27 cellular contexts compared by ENCODE assay signal in the genomic region with DNA sequence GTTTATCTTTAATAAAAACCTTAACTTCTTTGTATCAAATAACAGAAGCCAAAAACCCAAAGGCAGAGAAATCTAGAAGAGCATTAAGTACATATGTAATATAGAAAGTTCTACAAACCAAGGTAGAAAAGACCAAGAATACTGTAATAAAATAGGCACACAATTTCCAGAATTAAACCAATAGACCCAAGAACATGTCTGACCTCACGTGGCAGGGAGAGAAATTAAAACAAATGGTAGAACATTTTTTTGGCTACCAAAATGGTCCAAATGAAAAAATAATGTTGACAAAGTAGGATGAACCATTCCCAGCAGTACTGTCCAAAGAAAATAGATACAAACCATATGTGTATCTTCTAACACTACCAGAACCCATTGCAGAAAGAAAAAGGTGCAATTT.
DNase-seq lines count a peak whose midpoint lies in the region; ATAC-seq, FAIRE-seq and TF ChIP-seq lines count a peak whose summit lies in the region.
"Had no signal": no experiment of that assay in that cellular context is flagged by ENCODE, and none has a peak within 500 bp of the region (broad histone marks: within the 10 kb centered on the region; RNA-seq: fewer than 3 reads in every experiment).

No MANE protein-coding gene starts in this region.

- no peaks in the 10 kb centered on the region for H3K27me3 Mint-ChIP-seq in Calu3 (ENCODE audit: unreplicated experiment)

- H3K9me3 Mint-ChIP-seq in Calu3 (ENCODE audit: low read depth, unreplicated experiment) = no peaks in the 10 kb centered on the region
- H3K9me3 Mint-ChIP-seq: GM23338, IgD-negative memory B cell had no signal

- CTCF ChIA-PET in GM12878 (lab: Yijun Ruan, JAX) (interaction anchor here (0.6 to 2.0 kb wide), 4 partner anchors 24 to 85 kb away, joined by 3 to 7 read pairs (median 4); no protein-coding TSS in a partner anchor), Calu3 (lab: Charles Lee) (interaction anchor here (0.7 kb wide), 1 partner anchor 28 kb away, joined by 4 read pairs; no protein-coding TSS in a partner anchor)

- BruUV-seq in GM12878 (replicated peaks; lab: Mats Ljungman, UMichigan) (no TSS peak), Calu3 (replicated peaks; lab: Mats Ljungman, UMichigan) (no TSS peak)

- peaks cover 6% of the 10 kb centered on the region for H3K4me1 ChIP-seq in GM12878 (ENCODE audit: control insufficient read depth, insufficient read depth, low read length)
- H3K4me1 ChIP-seq: BE2C, HAP-1, SJSA1 had no signal

- in situ Hi-C loops in GM13977 (cut with MboI; ENCODE audit: low pct_unique_long_range_greater_than_20kb, low sequenced_read_pairs, unreplicated experiment) = no loop called here
- in situ Hi-C loops in GM12878 (cut with MboI) = no loop called here

- SMC1A ChIA-PET in GM12878 (lab: Charles Lee; ENCODE audit: uncharacterized antibody, unreplicated experiment) = interaction anchor here (0.7 to 1.0 kb wide), 3 partner anchors 79 to 202 kb away, joined by 3 read pairs; no protein-coding TSS in a partner anchor

- 0 out of 2 replicates have a peak, but pooled peaks have one; percentile 29 for TF ChIP-seq RAD21 in GM12878 (IDR thresholded peaks at IDR 0.05; ENCODE audit: insufficient read depth, low read depth, low read length)

- no peak overlapping the region for H3K4me2 ChIP-seq in GM12878 (ENCODE audit: control insufficient read depth, insufficient read depth)
- H3K4me2 ChIP-seq: GM23338, KMS-11 had no signal

- POLR2A ChIA-PET in GM12878 (lab: Charles Lee) = no interaction called here

- no peak overlapping the region for H3K4me3 Mint-ChIP-seq in Calu3 (ENCODE audit: low read depth, unreplicated experiment)
- H3K4me3 Mint-ChIP-seq: GM23338, IgD-negative memory B cell had no signal

- TF ChIP-seq POLR2A in GM12878 (IDR thresholded peaks at IDR 0.05; ENCODE audit: low read depth, low read length) = no peak

- TF ChIP-seq EP300 in GM12878 (IDR thresholded peaks at IDR 0.05; ENCODE audit: borderline replicate concordance in 1 of 2, control insufficient read depth in 1 of 2, low read depth in 2 of 2, low read length in 2 of 2) = no peak

- no peak overlapping the region for H2AFZ ChIP-seq in GM12878 (ENCODE audit: control insufficient read depth, low read depth, low read length)
- H2AFZ ChIP-seq: GM23338 had no signal

- WGBS in GM12878 (ENCODE audit: insufficient coverage, insufficient replicate concordance, low lambda C conversion rate, missing lambda C conversion rate) = 41% methylated on average over 1 of the region's 1 CpG

- no peak overlapping the region for H3K4me3 ChIP-seq in GM12878
- H3K4me3 ChIP-seq: GM23338, HAP-1, SJSA1 had no signal

- no peak overlapping the region for H3K27ac ChIP-seq in C4-2B
- no peak overlapping the region for H3K27ac ChIP-seq in GM12878 (ENCODE audit: control insufficient read depth, insufficient read depth)
- H3K27ac ChIP-seq: KMS-11, SJSA1 had no signal

- no peaks in the 10 kb centered on the region; the same call in 2 of the 3 replicates for H3K9me3 ChIP-seq in GM12878 (replicated peaks; ENCODE audit: control insufficient read depth, insufficient read depth, low read length)
- H3K9me3 ChIP-seq: BE2C, HAP-1, SJSA1 had no signal

- RAD21 ChIA-PET in GM12878 (lab: Charles Lee; ENCODE audit: unreplicated experiment) = interaction anchor here (0.8 to 1.7 kb wide), 3 partner anchors 24 to 84 kb away, joined by 3 to 4 read pairs (median 3); no protein-coding TSS in a partner anchor

- intact Hi-C loops in GM12878 (cut with micrococcal nuclease; ENCODE audit: unreplicated experiment) (no loop called here), Calu3 (cut with micrococcal nuclease; ENCODE audit: unreplicated experiment) (no loop called here)

- no peak overlapping the region for H3K27ac Mint-ChIP-seq in Calu3 (ENCODE audit: unreplicated experiment)
- H3K27ac Mint-ChIP-seq: GM23338, IgD-negative memory B cell had no signal

- H4K20me1 ChIP-seq in GM12878 (ENCODE audit: control insufficient read depth, insufficient read depth) = no peaks in the 10 kb centered on the region

- no peak for FAIRE-seq in GM12878 (lab: Jason Lieb, UNC)

- H3K36me3 Mint-ChIP-seq in Calu3 (ENCODE audit: insufficient read depth, unreplicated experiment) = no peaks in the 10 kb centered on the region
- H3K36me3 Mint-ChIP-seq: IgD-negative memory B cell had no signal

- no peaks in the 10 kb centered on the region for H3K36me3 ChIP-seq in GM12878 (ENCODE audit: control insufficient read depth in 2 of 2, insufficient read depth in 2 of 2, low read length in 1 of 2)
- H3K36me3 ChIP-seq: BE2C, HAP-1, SJSA1 had no signal

- ATAC-seq in GM12878 = no peak
- ATAC-seq: GM23338, PC-3 had no signal

- no peak overlapping the region for H3K9ac ChIP-seq in GM12878 (ENCODE audit: control insufficient read depth, insufficient read depth, low read length)
- H3K9ac ChIP-seq: KMS-11 had no signal

- H3K27me3 ChIP-seq in GM12878 (replicated peaks in 1 of 2; ENCODE audit: control insufficient read depth in 2 of 2, insufficient read depth in 2 of 2, low read length in 1 of 2) = no peaks in the 10 kb centered on the region
- H3K27me3 ChIP-seq: BE2C, SJSA1 had no signal

- peak; percentile 17 for TF ChIP-seq CTCF in C4-2B (conservative IDR thresholded peaks at IDR 0.05)
- peak; percentile 1 for TF ChIP-seq CTCF in GM13977 (IDR thresholded peaks at IDR 0.05; ENCODE audit: extremely low read depth, insufficient read depth, missing control alignments)
- no peak; a peak in 1 of 6 replicates for TF ChIP-seq CTCF in GM12878 (IDR thresholded peaks at IDR 0.05 in 2 of 3, conservative IDR thresholded peaks at IDR 0.05 in 1 of 3; ENCODE audit: control insufficient read depth in 2 of 3, extremely low read depth in 1 of 3, insufficient read depth in 1 of 3, low read depth in 3 of 3, low read length in 3 of 3)
- no peak for TF ChIP-seq CTCF in Calu3 (IDR thresholded peaks at IDR 0.05; ENCODE audit: unreplicated experiment)

- peaks cover 28% of the 10 kb centered on the region for H3K4me1 Mint-ChIP-seq in Calu3 (ENCODE audit: low read depth, unreplicated experiment)
- H3K4me1 Mint-ChIP-seq: GM23338 had no signal

- no peaks in the 10 kb centered on the region for H3K79me2 ChIP-seq in GM12878 (ENCODE audit: control insufficient read depth, insufficient read depth, low read length)

- no peak for DNase-seq in GM13977 (ENCODE audit: low spot score)
- DNase-seq in OCI-M1 (lab: John Stamatoyannopoulos, UW) = peak; percentile 34
- no peak for DNase-seq in GM12878 (ENCODE audit: low read depth, low spot score)
- DNase-seq in NCI-H187 treated with DMSO at 0.1 percent for 48 hours (lab: John Stamatoyannopoulos, UW) = no peak
- no peak for DNase-seq in SKM-1 treated with dmso at 0.1 percent for 144 hours (lab: John Stamatoyannopoulos, UW; ENCODE audit: unreplicated experiment)
- no peak for DNase-seq in Calu3
- no peak for DNase-seq in SW 1271 (lab: John Stamatoyannopoulos, UW)
- DNase-seq: ACHN, BE2C, DMS153, DND-41, NCI-H1092, NCI-H1417 treated with DMSO at 0.1 percent for 48 hours, NCI-H1694 treated with DMSO at 0.1 percent for 48 hours, NCI-H2081 treated with DMSO at 0.1 percent for 48 hours, NCI-H2171, NCI-H226, NCI-H510A, NCI-H69, PC-3, Right ventricle myocardium superior had no signal

TF ChIP-seq in GM12878, 131 proteins besides CTCF, POLR2A, EP300 and RAD21:
- TF ChIP-seq HDGF (IDR thresholded peaks at IDR 0.05) (no peak), CHD4 (IDR thresholded peaks at IDR 0.05) (no peak), RBBP5 (conservative IDR thresholded peaks at IDR 0.05) (no peak), ASH2L (IDR thresholded peaks at IDR 0.05; ENCODE audit: borderline replicate concordance, low read depth) (no peak), KDM1A (IDR thresholded peaks at IDR 0.05; ENCODE audit: borderline replicate concordance) (no peak), POLR2AphosphoS2 (IDR thresholded peaks at IDR 0.05; ENCODE audit: low read depth, low read length) (no peak), EED (IDR thresholded peaks at IDR 0.05; ENCODE audit: low read depth) (no peak)
TF ChIP-seq in GM12878: peak in this region for 0.

Comparison
In these comparisons a context has a peak if more than half of its experiments do, and no peak if none do; other contexts are left out.
1. CTCF ChIP-seq: peak in C4-2B (single experiment) and GM13977 (single experiment); none in GM12878 (0 of 3) and Calu3 (single experiment).